ENCODE assay signal across 22 cellular contexts in genomic region chr6:41960026-41960425, GRCh38. TPM values are rescaled to one million over a fixed set of nuclear protein-coding genes. Genes with fewer than 3 reads are reported as not detected.
A peak's percentile ranks its signal among the peaks of the same experiment; 100 is the strongest.
DNase-seq lines count a peak whose midpoint lies in the region; ATAC-seq, FAIRE-seq and TF ChIP-seq lines count a peak whose summit lies in the region.
"Had no signal": no experiment of that assay in that cellular context is flagged by ENCODE, and none has a peak within 500 bp of the region (broad histone marks: within the 10 kb centered on the region; RNA-seq: fewer than 3 reads in every experiment).

No MANE protein-coding gene starts in this region.

- peaks cover 9% of the 10 kb centered on the region for H3K9me3 Mint-ChIP-seq in activated CD4-positive, alpha-beta memory T cell treated with anti-CD3 and anti-CD28 coated beads for 36 hours
- peaks cover 5% of the 10 kb centered on the region for H3K9me3 Mint-ChIP-seq in activated CD4-positive, alpha-beta memory T cell treated with anti-CD3 and anti-CD28 coated beads, Interleukin-2, amount 10 ng/mL, durations not matched to agents 7 days and 5 days
- peaks cover 4% of the 10 kb centered on the region for H3K9me3 Mint-ChIP-seq in activated B cell treated with CpG ODN at 0.5 μM for 24 hours

- ATAC-seq in A549: no peak
- ATAC-seq in activated B cell treated with CpG ODN at 0.5 μM for 24 hours (ENCODE audit: low read depth): no peak
- ATAC-seq: GM12878, PC-3 had no signal

- WGBS in A549 (ENCODE audit: missing lambda C conversion rate): 96% methylated on average over 4 of the region's 4 CpGs

- no peaks in the 10 kb centered on the region for H3K9me3 ChIP-seq in A549
- H3K9me3 ChIP-seq: BLaER1 had no signal

- CTCF ChIA-PET in activated CD4-positive, alpha-beta memory T cell treated with anti-CD3 and anti-CD28 coated beads for 36 hours (lab: Charles Lee): interaction anchor here (0.6 to 1.8 kb wide), 3 partner anchors 18 to 81 kb away, joined by 3 read pairs; partner anchors contain the start of gene CCND3
- CTCF ChIA-PET in activated CD4-positive, alpha-beta memory T cell treated with anti-CD3 and anti-CD28 coated beads, Interleukin-2, amount 10 ng/mL, durations not matched to agents 7 days and 5 days (lab: Charles Lee): interaction anchor here (0.6 to 2.5 kb wide), 2 partner anchors 39 to 182 kb away, joined by 3 to 9 read pairs; partner anchors contain the start of genes BYSL and MED20
- CTCF ChIA-PET in A549 (lab: Yijun Ruan, JAX): no interaction called here
- CTCF ChIA-PET in activated B cell treated with CpG ODN at 0.5 μM for 24 hours (lab: Charles Lee): no interaction called here

- peak overlapping the region; percentile 77 to 95; a peak in 5 of 6 replicates for H3K27ac ChIP-seq in A549
- H3K27ac ChIP-seq: GM23248, HL-60 had no signal

- FAIRE-seq in A549 (lab: Jason Lieb, UNC): no peak
- FAIRE-seq: GM12878, GM18507 had no signal

- H3K4me3 Mint-ChIP-seq in activated CD4-positive, alpha-beta memory T cell treated with anti-CD3 and anti-CD28 coated beads for 36 hours: peak overlapping the region; percentile 84
- H3K4me3 Mint-ChIP-seq in activated CD4-positive, alpha-beta memory T cell treated with anti-CD3 and anti-CD28 coated beads, Interleukin-2, amount 10 ng/mL, durations not matched to agents 7 days and 5 days: no peak overlapping the region
- H3K4me3 Mint-ChIP-seq in activated B cell treated with CpG ODN at 0.5 μM for 24 hours: no peak overlapping the region

- POLR2A ChIA-PET in activated CD4-positive, alpha-beta memory T cell treated with anti-CD3 and anti-CD28 coated beads for 36 hours (lab: Charles Lee): interaction anchor here (0.7 to 2.5 kb wide), 2 partner anchors 63 to 80 kb away, joined by 3 to 9 read pairs; no protein-coding TSS in a partner anchor
- POLR2A ChIA-PET in activated CD4-positive, alpha-beta memory T cell treated with anti-CD3 and anti-CD28 coated beads, Interleukin-2, amount 10 ng/mL, durations not matched to agents 7 days and 5 days (lab: Charles Lee): no interaction called here
- POLR2A ChIA-PET in A549 (lab: Yijun Ruan, JAX) (no interaction called here), activated B cell treated with CpG ODN at 0.5 μM for 24 hours (lab: Charles Lee) (interaction anchor here (0.5 to 0.7 kb wide), 2 partner anchors 24 to 273 kb away, joined by 4 read pairs; no protein-coding TSS in a partner anchor)

- peaks cover 25% of the 10 kb centered on the region for H3K36me3 Mint-ChIP-seq in activated CD4-positive, alpha-beta memory T cell treated with anti-CD3 and anti-CD28 coated beads for 36 hours
- H3K36me3 Mint-ChIP-seq in activated CD4-positive, alpha-beta memory T cell treated with anti-CD3 and anti-CD28 coated beads, Interleukin-2, amount 10 ng/mL, durations not matched to agents 7 days and 5 days (ENCODE audit: low read depth): peaks cover 25% of the 10 kb centered on the region
- peaks cover 46% of the 10 kb centered on the region for H3K36me3 Mint-ChIP-seq in activated B cell treated with CpG ODN at 0.5 μM for 24 hours (ENCODE audit: low read depth)

- no peak for TF ChIP-seq RAD21 in A549 (conservative IDR thresholded peaks at IDR 0.05 in 1 of 2, IDR thresholded peaks at IDR 0.05 in 1 of 2)

- TF ChIP-seq POLR2A in A549 (IDR thresholded peaks at IDR 0.05; ENCODE audit: low read length): no peak
- no peak for TF ChIP-seq POLR2A in erythroblast (IDR thresholded peaks at IDR 0.05; ENCODE audit: low read length)

- no peak for TF ChIP-seq EP300 in A549 (IDR thresholded peaks at IDR 0.05)

- peak overlapping the region; percentile 97 for H3K27ac Mint-ChIP-seq in activated CD4-positive, alpha-beta memory T cell treated with anti-CD3 and anti-CD28 coated beads for 36 hours
- H3K27ac Mint-ChIP-seq in activated CD4-positive, alpha-beta memory T cell treated with anti-CD3 and anti-CD28 coated beads, Interleukin-2, amount 10 ng/mL, durations not matched to agents 7 days and 5 days: no peak overlapping the region
- peak overlapping the region; percentile 24 for H3K27ac Mint-ChIP-seq in activated B cell treated with CpG ODN at 0.5 μM for 24 hours

- TF ChIP-seq CTCF in A549 (IDR thresholded peaks at IDR 0.05) (no peak), activated B cell treated with CpG ODN at 0.5 μM for 24 hours (IDR thresholded peaks at IDR 0.05) (no peak)

- peaks cover 77% of the 10 kb centered on the region for H3K4me1 Mint-ChIP-seq in activated CD4-positive, alpha-beta memory T cell treated with anti-CD3 and anti-CD28 coated beads for 36 hours (ENCODE audit: low read depth)
- peaks cover 66% of the 10 kb centered on the region for H3K4me1 Mint-ChIP-seq in activated CD4-positive, alpha-beta memory T cell treated with anti-CD3 and anti-CD28 coated beads, Interleukin-2, amount 10 ng/mL, durations not matched to agents 7 days and 5 days
- H3K4me1 Mint-ChIP-seq in activated B cell treated with CpG ODN at 0.5 μM for 24 hours: peaks cover 33% of the 10 kb centered on the region

- H3K4me3 ChIP-seq in A549: no peak overlapping the region
- H3K4me3 ChIP-seq: BLaER1, GM12878, GM23248 had no signal

- peaks cover 59% of the 10 kb centered on the region for H3K4me1 ChIP-seq in A549

- intact Hi-C loops in activated CD4-positive, alpha-beta memory T cell treated with anti-CD3 and anti-CD28 coated beads for 36 hours (cut with micrococcal nuclease): no loop called here
- intact Hi-C loops in activated B cell treated with CpG ODN at 0.5 μM for 24 hours (cut with micrococcal nuclease): no loop called here

- no peaks in the 10 kb centered on the region for H3K27me3 Mint-ChIP-seq in activated CD4-positive, alpha-beta memory T cell treated with anti-CD3 and anti-CD28 coated beads for 36 hours
- no peaks in the 10 kb centered on the region for H3K27me3 Mint-ChIP-seq in activated CD4-positive, alpha-beta memory T cell treated with anti-CD3 and anti-CD28 coated beads, Interleukin-2, amount 10 ng/mL, durations not matched to agents 7 days and 5 days
- H3K27me3 Mint-ChIP-seq in activated B cell treated with CpG ODN at 0.5 μM for 24 hours: no peaks in the 10 kb centered on the region

- H3K4me2 ChIP-seq in A549: no peak overlapping the region
- H3K4me2 ChIP-seq: BLaER1 had no signal

- no peak for DNase-seq in activated CD4-positive, alpha-beta memory T cell treated with anti-CD3 and anti-CD28 coated beads for 36 hours
- no peak for DNase-seq in activated CD4-positive, alpha-beta memory T cell treated with anti-CD3 and anti-CD28 coated beads, Interleukin-2, amount 10 ng/mL, durations not matched to agents 7 days and 5 days
- no peak for DNase-seq in A549 (ENCODE audit: low read depth in 1 of 2, low spot score in 1 of 2)
- no peak for DNase-seq in activated B cell treated with CpG ODN at 0.5 μM for 24 hours
- DNase-seq in erythroblast (lab: John Stamatoyannopoulos, UW): peak; percentile 56 to 69
- no peak for DNase-seq in NOMO-1 treated with dmso at 0.1 percent for 144 hours (lab: John Stamatoyannopoulos, UW; ENCODE audit: unreplicated experiment)
- DNase-seq in NCI-H2196 (lab: John Stamatoyannopoulos, UW; ENCODE audit: unreplicated experiment): no peak
- DNase-seq in LoVo (ENCODE audit: low spot score): no peak
- DNase-seq: DND-41, GDM1, GM23248, HCEC 1CT, MV-4-11, NCI-H1417, NCI-H1930, NCI-H510A, NCI-H774, PC-3 had no signal

TF ChIP-seq in A549, 52 proteins besides CTCF, POLR2A, EP300 and RAD21 (continues in another document):
- TF ChIP-seq JUNB (IDR thresholded peaks at IDR 0.05): no peak
- TF ChIP-seq EHF (CRISPR knock-in tag; IDR thresholded peaks at IDR 0.05): no peak
- no peak for TF ChIP-seq HOXA7 (CRISPR knock-in tag; IDR thresholded peaks at IDR 0.05)
- TF ChIP-seq ZFP36 (IDR thresholded peaks at IDR 0.05; ENCODE audit: borderline replicate concordance, partially characterized antibody): no peak
- no peak for TF ChIP-seq CHD2 (IDR thresholded peaks at IDR 0.05; ENCODE audit: low read length, partially characterized antibody)

RNA-seq across cellular contexts. Expression of gene CCND3, which starts 18.4 kb away (rescaled TPM):
- 100 to 1,000 TPM; 570 to 573 TPM for total RNA-seq in activated CD4-positive, alpha-beta memory T cell treated with anti-CD3 and anti-CD28 coated beads for 36 hours
- 100 to 1,000 TPM; 456 to 464 TPM for total RNA-seq in activated CD4-positive, alpha-beta memory T cell treated with anti-CD3 and anti-CD28 coated beads, Interleukin-2, amount 10 ng/mL, durations not matched to agents 7 days and 5 days
- 112 TPM in 2 replicates for polyA plus RNA-seq in A549 (2011; rRNA removed)
- polyA plus RNA-seq in A549 (2012; cell fraction: cytosol; rRNA removed): 233 and 294 TPM in 2 replicates
- 237 and 312 TPM in 2 replicates for polyA plus RNA-seq in A549 (2012; cell fraction: nucleus; rRNA removed)
- polyA plus RNA-seq in A549 (2017; fragmentation: RNase III; extraction: RNeasy Plus Mini Kit Qiagen cat#74134 plus additional on column Dnase treatment): 213 to 228 TPM (median 215 TPM) in 3 replicates
- polyA minus RNA-seq in A549 (2011; rRNA and poly(A)+ RNA removed): 107 and 161 TPM in 2 replicates
- 70.7 and 75.2 TPM in 2 replicates for total RNA-seq in activated B cell treated with CpG ODN at 0.5 μM for 24 hours

RNA-seq across cellular contexts. Expression of gene BYSL, which starts 38.7 kb away (rescaled TPM):
- total RNA-seq in activated CD4-positive, alpha-beta memory T cell treated with anti-CD3 and anti-CD28 coated beads for 36 hours: 10 to 100 TPM; 46.6 to 51.0 TPM
- total RNA-seq in activated CD4-positive, alpha-beta memory T cell treated with anti-CD3 and anti-CD28 coated beads, Interleukin-2, amount 10 ng/mL, durations not matched to agents 7 days and 5 days: 10 to 100 TPM; 23.9 to 24.8 TPM
- polyA plus RNA-seq in A549 (2011; rRNA removed) (28.8 and 38.7 TPM in 2 replicates), A549 (2017; fragmentation: RNase III; extraction: RNeasy Plus Mini Kit Qiagen cat#74134 plus additional on column Dnase treatment) (60.9 to 66.9 TPM (median 61.8 TPM) in 3 replicates)
- polyA plus RNA-seq in A549 (2012; cell fraction: cytosol; rRNA removed): 51.6 and 57.2 TPM in 2 replicates
- polyA plus RNA-seq in A549 (2012; cell fraction: nucleus; rRNA removed): 60.1 and 67.8 TPM in 2 replicates
- 40.0 and 41.5 TPM in 2 replicates for polyA minus RNA-seq in A549 (2011; rRNA and poly(A)+ RNA removed)
- 39.5 and 43.2 TPM in 2 replicates for total RNA-seq in activated B cell treated with CpG ODN at 0.5 μM for 24 hours

RNA-seq across cellular contexts. Expression of gene MED20, which starts 39.1 kb away (rescaled TPM):
- 10 to 100 TPM; 18.2 to 18.3 TPM for total RNA-seq in activated CD4-positive, alpha-beta memory T cell treated with anti-CD3 and anti-CD28 coated beads for 36 hours
- 10 to 100 TPM; 21.4 to 21.9 TPM for total RNA-seq in activated CD4-positive, alpha-beta memory T cell treated with anti-CD3 and anti-CD28 coated beads, Interleukin-2, amount 10 ng/mL, durations not matched to agents 7 days and 5 days
- polyA plus RNA-seq in A549 (2011; rRNA removed) (29.3 and 32.9 TPM in 2 replicates), A549 (2017; fragmentation: RNase III; extraction: RNeasy Plus Mini Kit Qiagen cat#74134 plus additional on column Dnase treatment) (18.4 to 21.0 TPM (median 19.0 TPM) in 3 replicates)
- polyA plus RNA-seq in A549 (2012; cell fraction: cytosol; rRNA removed): 17.7 and 19.1 TPM in 2 replicates
- 15.8 and 17.8 TPM in 2 replicates for polyA plus RNA-seq in A549 (2012; cell fraction: nucleus; rRNA removed)
- 34.0 and 36.5 TPM in 2 replicates for polyA minus RNA-seq in A549 (2011; rRNA and poly(A)+ RNA removed)
- total RNA-seq in activated B cell treated with CpG ODN at 0.5 μM for 24 hours: 21.1 and 22.2 TPM in 2 replicates

Comparison
In these comparisons a context has a peak if more than half of its experiments do, and no peak if none do; other contexts are left out.
1. POLR2A ChIA-PET loops: an anchor here in activated CD4-positive, alpha-beta memory T cell treated with anti-CD3 and anti-CD28 coated beads for 36 hours (0.7 to 2.5 kb wide) and activated B cell treated with CpG ODN at 0.5 μM for 24 hours (0.5 to 0.7 kb wide); none called in activated CD4-positive, alpha-beta memory T cell treated with anti-CD3 and anti-CD28 coated beads, Interleukin-2, amount 10 ng/mL, durations not matched to agents 7 days and 5 days and A549.
2. DNase-seq: peak in erythroblast (2 of 2); none in activated CD4-positive, alpha-beta memory T cell treated with anti-CD3 and anti-CD28 coated beads for 36 hours (single experiment), activated CD4-positive, alpha-beta memory T cell treated with anti-CD3 and anti-CD28 coated beads, Interleukin-2, amount 10 ng/mL, durations not matched to agents 7 days and 5 days (single experiment), A549 (0 of 2), activated B cell treated with CpG ODN at 0.5 μM for 24 hours (single experiment), NOMO-1 treated with dmso at 0.1 percent for 144 hours (single experiment), NCI-H2196 (single experiment) and LoVo (single experiment).
3. CTCF ChIA-PET loops: an anchor here in activated CD4-positive, alpha-beta memory T cell treated with anti-CD3 and anti-CD28 coated beads for 36 hours (0.6 to 1.8 kb wide) and activated CD4-positive, alpha-beta memory T cell treated with anti-CD3 and anti-CD28 coated beads, Interleukin-2, amount 10 ng/mL, durations not matched to agents 7 days and 5 days (0.6 to 2.5 kb wide); none called in A549 and activated B cell treated with CpG ODN at 0.5 μM for 24 hours.